8 cellular contexts compared by ENCODE assay signal in the genomic region with DNA sequence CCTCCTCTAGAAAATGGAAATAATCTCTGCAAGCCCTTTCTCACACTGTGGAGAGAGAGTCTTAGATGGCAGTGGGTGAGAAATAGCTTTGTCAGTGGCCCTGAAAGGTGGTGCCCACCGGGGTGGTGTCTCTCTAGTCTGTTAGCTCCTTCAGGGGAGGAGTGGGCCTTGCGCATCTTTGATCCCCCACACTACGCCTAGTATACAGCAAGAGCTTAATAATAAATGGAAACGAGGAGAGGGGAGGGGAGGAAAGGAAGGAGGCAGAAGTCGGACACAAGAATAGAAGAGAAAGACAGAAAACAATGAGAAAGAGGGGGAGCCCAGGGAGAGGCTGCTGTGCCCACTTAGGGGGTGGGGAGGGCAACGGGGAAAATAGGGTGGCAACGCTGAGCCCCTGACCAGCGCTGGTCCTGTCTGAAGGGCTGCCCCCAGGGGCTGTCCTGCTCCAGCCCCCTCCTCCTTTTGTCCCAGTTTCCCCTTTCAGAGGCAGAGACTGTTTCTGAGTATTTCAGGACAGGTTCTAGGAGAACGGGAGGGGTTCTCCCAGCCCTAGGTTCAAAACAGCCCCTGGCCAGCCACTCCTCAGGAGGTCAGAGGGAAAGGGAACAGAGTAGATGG. TPM values are rescaled to one million over a fixed set of nuclear protein-coding genes. Genes with fewer than 3 reads are reported as not detected.
DNase-seq lines count a peak whose midpoint lies in the region; ATAC-seq and TF ChIP-seq lines count a peak whose summit lies in the region.

No MANE protein-coding gene starts in this region.

- TF ChIP-seq CTCF in RWPE1 (conservative IDR thresholded peaks at IDR 0.05; ENCODE audit: low read depth), result no peak

- H3K27ac Mint-ChIP-seq in stimulated activated naive CD8-positive, alpha-beta T cell treated with anti-CD3 and anti-CD28 coated beads, Interleukin-15, Interleukin-2, amounts not matched to agents 100 ng/mL and 50 ng/mL, for 24 hours, result peak overlapping the region; percentile 82
- peak overlapping the region; percentile 87 for H3K27ac Mint-ChIP-seq in dendritic cell treated with granulocyte-macrophage colony-stimulating factor and Interleukin-4, amounts not matched to agents 40 ng/mL and 50 ng/mL, for 4 days
- H3K27ac Mint-ChIP-seq in naive thymus-derived CD8-positive, alpha-beta T cell, result peak overlapping the region; percentile 93 to 98 (median 96)

- POLR2A ChIA-PET in naive thymus-derived CD8-positive, alpha-beta T cell (lab: Charles Lee), result interaction anchor here (1.2 to 8.5 kb wide), 8 partner anchors 10 to 88 kb away, joined by 3 to 110 read pairs (median 35); a partner anchor contains a TSS
- POLR2A ChIA-PET in RWPE1 (lab: Yijun Ruan, JAX; ENCODE audit: low non-redundant PET), result no interaction called here
- POLR2A ChIA-PET in HEK293T (lab: Yijun Ruan, JAX), result interaction anchor here (1.5 to 1.6 kb wide), 2 partner anchors 10 to 70 kb away, joined by 3 to 8 read pairs; no protein-coding TSS in a partner anchor

- no peak overlapping the region for H3K27ac ChIP-seq in RWPE1

- no peaks in the 10 kb centered on the region for H3K27me3 Mint-ChIP-seq in stimulated activated naive CD8-positive, alpha-beta T cell treated with anti-CD3 and anti-CD28 coated beads, Interleukin-15, Interleukin-2, amounts not matched to agents 100 ng/mL and 50 ng/mL, for 24 hours
- no peaks in the 10 kb centered on the region for H3K27me3 Mint-ChIP-seq in dendritic cell treated with granulocyte-macrophage colony-stimulating factor and Interleukin-4, amounts not matched to agents 40 ng/mL and 50 ng/mL, for 4 days
- no peaks in the 10 kb centered on the region for H3K27me3 Mint-ChIP-seq in naive thymus-derived CD8-positive, alpha-beta T cell

- DNase-seq in stimulated activated naive CD8-positive, alpha-beta T cell treated with anti-CD3 and anti-CD28 coated beads, Interleukin-15, Interleukin-2, amounts not matched to agents 100 U/mL and 50 U/mL, for 24 hours, result no peak
- DNase-seq in naive thymus-derived CD8-positive, alpha-beta T cell, result no peak
- DNase-seq in stimulated activated CD4-positive, alpha-beta T cell treated with anti-CD3 and anti-CD28 coated beads, Interleukin-4, amount 100 ng/mL, for 1 hour, result no peak
- DNase-seq in RWPE1 (ENCODE audit: low spot score) (no peak), NCI-H1694 treated with DMSO at 0.1 percent for 48 hours (lab: John Stamatoyannopoulos, UW) (no peak), HEK293T (ENCODE audit: extremely low spot score) (no peak)

- CTCF ChIA-PET in RWPE1 (lab: Yijun Ruan, JAX) (interaction anchor here (0.7 kb wide), 1 partner anchor 13 kb away, joined by 3 read pairs; no protein-coding TSS in a partner anchor), HEK293T (lab: Yijun Ruan, JAX) (interaction anchor here (1.2 kb wide), 1 partner anchor 10 kb away, joined by 4 read pairs; no protein-coding TSS in a partner anchor)

- H3K4me3 Mint-ChIP-seq in stimulated activated naive CD8-positive, alpha-beta T cell treated with anti-CD3 and anti-CD28 coated beads, Interleukin-15, Interleukin-2, amounts not matched to agents 100 ng/mL and 50 ng/mL, for 24 hours, result peak overlapping the region; percentile 85
- peak overlapping the region; percentile 94 for H3K4me3 Mint-ChIP-seq in dendritic cell treated with granulocyte-macrophage colony-stimulating factor and Interleukin-4, amounts not matched to agents 40 ng/mL and 50 ng/mL, for 4 days
- H3K4me3 Mint-ChIP-seq in naive thymus-derived CD8-positive, alpha-beta T cell, result peak overlapping the region; percentile 81 to 99 (median 93)

- H3K36me3 Mint-ChIP-seq in stimulated activated naive CD8-positive, alpha-beta T cell treated with anti-CD3 and anti-CD28 coated beads, Interleukin-15, Interleukin-2, amounts not matched to agents 100 ng/mL and 50 ng/mL, for 24 hours (ENCODE audit: low read depth), result no peaks in the 10 kb centered on the region
- H3K36me3 Mint-ChIP-seq in dendritic cell treated with granulocyte-macrophage colony-stimulating factor and Interleukin-4, amounts not matched to agents 40 ng/mL and 50 ng/mL, for 4 days (ENCODE audit: low read depth), result peaks cover 68% of the 10 kb centered on the region
- peaks cover 0 to 6% (median 0%) of the 10 kb centered on the region in 3 donors for H3K36me3 Mint-ChIP-seq in naive thymus-derived CD8-positive, alpha-beta T cell

- intact Hi-C loops in dendritic cell treated with granulocyte-macrophage colony-stimulating factor and Interleukin-4, amounts not matched to agents 40 ng/mL and 50 ng/mL, for 4 days (cut with micrococcal nuclease), result loop anchor here (2.0 kb wide), 1 partner anchor 13 kb away; no protein-coding TSS in a partner anchor

- ATAC-seq in stimulated activated naive CD8-positive, alpha-beta T cell treated with anti-CD3 and anti-CD28 coated beads, Interleukin-15, Interleukin-2, amounts not matched to agents 100 U/mL and 50 U/mL, for 24 hours, result no peak
- no peak for ATAC-seq in naive thymus-derived CD8-positive, alpha-beta T cell

- H3K9me3 Mint-ChIP-seq in stimulated activated naive CD8-positive, alpha-beta T cell treated with anti-CD3 and anti-CD28 coated beads, Interleukin-15, Interleukin-2, amounts not matched to agents 100 ng/mL and 50 ng/mL, for 24 hours, result no peaks in the 10 kb centered on the region
- H3K9me3 Mint-ChIP-seq in dendritic cell treated with granulocyte-macrophage colony-stimulating factor and Interleukin-4, amounts not matched to agents 40 ng/mL and 50 ng/mL, for 4 days, result no peaks in the 10 kb centered on the region
- no peaks in the 10 kb centered on the region for H3K9me3 Mint-ChIP-seq in naive thymus-derived CD8-positive, alpha-beta T cell

- peaks cover 71% of the 10 kb centered on the region for H3K4me1 Mint-ChIP-seq in stimulated activated naive CD8-positive, alpha-beta T cell treated with anti-CD3 and anti-CD28 coated beads, Interleukin-15, Interleukin-2, amounts not matched to agents 100 ng/mL and 50 ng/mL, for 24 hours (ENCODE audit: low read depth)
- H3K4me1 Mint-ChIP-seq in dendritic cell treated with granulocyte-macrophage colony-stimulating factor and Interleukin-4, amounts not matched to agents 40 ng/mL and 50 ng/mL, for 4 days (ENCODE audit: low read depth), result peaks cover 79% of the 10 kb centered on the region
- H3K4me1 Mint-ChIP-seq in naive thymus-derived CD8-positive, alpha-beta T cell, result peaks cover 61 to 87% (median 79%) of the 10 kb centered on the region in 4 donors

TF ChIP-seq in HEK293T, 16 proteins besides CTCF, POLR2A, EP300 and RAD21:
- TF ChIP-seq L3MBTL2 (conservative IDR thresholded peaks at IDR 0.05) (no peak), TARDBP (IDR thresholded peaks at IDR 0.05) (no peak), NFRKB (IDR thresholded peaks at IDR 0.05) (no peak), SP1 (IDR thresholded peaks at IDR 0.05) (no peak), ELF4 (IDR thresholded peaks at IDR 0.05) (no peak), HDGF (IDR thresholded peaks at IDR 0.05; ENCODE audit: borderline replicate concordance) (no peak), LEF1 (IDR thresholded peaks at IDR 0.05; ENCODE audit: borderline replicate concordance) (no peak), FOXA1 (IDR thresholded peaks at IDR 0.05) (no peak), SUZ12 (IDR thresholded peaks at IDR 0.05) (no peak), ZNF384 (IDR thresholded peaks at IDR 0.05) (no peak), BHLHE40 (IDR thresholded peaks at IDR 0.05; ENCODE audit: borderline replicate concordance) (no peak), FOXK2 (IDR thresholded peaks at IDR 0.05) (no peak), CTBP1 (IDR thresholded peaks at IDR 0.05; ENCODE audit: borderline replicate concordance) (no peak), ARNT (IDR thresholded peaks at IDR 0.05) (no peak), FOXM1 (IDR thresholded peaks at IDR 0.05; ENCODE audit: borderline replicate concordance) (no peak)
- TF ChIP-seq, protein P1, sequence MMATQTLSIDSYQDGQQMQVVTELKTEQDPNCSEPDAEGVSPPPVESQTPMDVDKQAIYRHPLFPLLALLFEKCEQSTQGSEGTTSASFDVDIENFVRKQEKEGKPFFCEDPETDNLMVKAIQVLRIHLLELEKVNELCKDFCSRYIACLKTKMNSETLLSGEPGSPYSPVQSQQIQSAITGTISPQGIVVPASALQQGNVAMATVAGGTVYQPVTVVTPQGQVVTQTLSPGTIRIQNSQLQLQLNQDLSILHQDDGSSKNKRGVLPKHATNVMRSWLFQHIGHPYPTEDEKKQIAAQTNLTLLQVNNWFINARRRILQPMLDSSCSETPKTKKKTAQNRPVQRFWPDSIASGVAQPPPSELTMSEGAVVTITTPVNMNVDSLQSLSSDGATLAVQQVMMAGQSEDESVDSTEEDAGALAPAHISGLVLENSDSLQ (IDR thresholded peaks at IDR 0.05), result no peak

RNA-seq across cellular contexts. Expression of a gene that starts 1.2 kb away (rescaled TPM):
- total RNA-seq in naive thymus-derived CD8-positive, alpha-beta T cell, result 10 to 100 TPM; 60.0 to 65.3 TPM
- 10 to 100 TPM in 1 of 3 donors, 1 to 10 TPM in 2; 7.6 to 12.2 (median 9.0) TPM for polyA plus RNA-seq in naive thymus-derived CD8-positive, alpha-beta T cell

RNA-seq across cellular contexts. Expression of a gene that starts 49.1 kb away (rescaled TPM):
- 1,000 to 10,000 TPM; 5,159 to 5,268 TPM for total RNA-seq in naive thymus-derived CD8-positive, alpha-beta T cell
- 1,000 to 10,000 TPM; 6,922 to 7,216 (median 7,023) TPM for polyA plus RNA-seq in naive thymus-derived CD8-positive, alpha-beta T cell
